Comparison of ENCODE assay signal across 8 cellular contexts in genomic region chr6:148203970-148204369, GRCh38.
DNase-seq lines count a peak whose midpoint lies in the region; ATAC-seq lines count a peak whose summit lies in the region.

No MANE protein-coding gene starts in this region.

- peaks cover 27% of the 10 kb centered on the region for H3K4me1 Mint-ChIP-seq in activated T-helper 1 cell treated with anti-CD3 and anti-CD28 coated beads, Interleukin-12 subunit alpha, Interleukin-12 subunit beta, Interleukin-2, Interleukin-4 antibody, amounts not matched to agents 30 ng/mL and 10 ng/mL and 1 ng/mL, durations not matched to agents 14 hours and 24 hours and 36 hours (ENCODE audit: low read depth)

- peaks cover 70% of the 10 kb centered on the region for H3K27me3 Mint-ChIP-seq in activated T-helper 1 cell treated with anti-CD3 and anti-CD28 coated beads, Interleukin-12 subunit alpha, Interleukin-12 subunit beta, Interleukin-2, Interleukin-4 antibody, amounts not matched to agents 30 ng/mL and 10 ng/mL and 1 ng/mL, durations not matched to agents 14 hours and 24 hours and 36 hours (ENCODE audit: insufficient read depth)

- H3K27ac Mint-ChIP-seq in activated T-helper 1 cell treated with anti-CD3 and anti-CD28 coated beads, Interleukin-12 subunit alpha, Interleukin-12 subunit beta, Interleukin-2, Interleukin-4 antibody, amounts not matched to agents 30 ng/mL and 10 ng/mL and 1 ng/mL, durations not matched to agents 14 hours and 24 hours and 36 hours, result peak overlapping the region; percentile 91

- ATAC-seq in GM18858 (IDR thresholded peaks at IDR 0.05; ENCODE audit: unreplicated experiment) (peak; percentile 100), HG02884 (IDR thresholded peaks at IDR 0.05; ENCODE audit: unreplicated experiment) (peak; percentile 98), Right ventricle myocardium superior (ENCODE audit: poor library complexity) (no peak)

- peak; percentile 95 for DNase-seq in NOMO-1 treated with DMSO at 0.1 percent for 48 hours (lab: John Stamatoyannopoulos, UW; ENCODE audit: unreplicated experiment)
- peak; percentile 65 for DNase-seq in activated T-helper 1 cell treated with anti-CD3 and anti-CD28 coated beads, Interleukin-12 subunit alpha, Interleukin-12 subunit beta, Interleukin-2, Interleukin-4 antibody, amounts not matched to agents 30 ng/mL and 10 ng/mL and 1 ng/mL, durations not matched to agents 14 hours and 24 hours and 36 hours (ENCODE audit: low spot score)
- DNase-seq in retina, result peak; percentile 15
- DNase-seq in dermis blood vessel endothelial cell, result no peak
- no peak for DNase-seq in Right ventricle myocardium superior
- no peak for DNase-seq in amniotic stem cell (lab: John Stamatoyannopoulos, UW)

- peak overlapping the region; percentile 12 for H3K4me3 Mint-ChIP-seq in activated T-helper 1 cell treated with anti-CD3 and anti-CD28 coated beads, Interleukin-12 subunit alpha, Interleukin-12 subunit beta, Interleukin-2, Interleukin-4 antibody, amounts not matched to agents 30 ng/mL and 10 ng/mL and 1 ng/mL, durations not matched to agents 14 hours and 24 hours and 36 hours

- intact Hi-C loops in activated T-helper 1 cell treated with anti-CD3 and anti-CD28 coated beads, Interleukin-12 subunit alpha, Interleukin-12 subunit beta, Interleukin-2, Interleukin-4 antibody, amounts not matched to agents 30 ng/mL and 10 ng/mL and 1 ng/mL, durations not matched to agents 14 hours and 24 hours and 36 hours (cut with micrococcal nuclease), result loop anchor here (1.0 to 10.0 kb wide), 2 partner anchors 237 to 561 kb away; no protein-coding TSS in a partner anchor
- intact Hi-C loops in Right ventricle myocardium superior (cut with DNase I), result no loop called here

- H3K36me3 Mint-ChIP-seq in activated T-helper 1 cell treated with anti-CD3 and anti-CD28 coated beads, Interleukin-12 subunit alpha, Interleukin-12 subunit beta, Interleukin-2, Interleukin-4 antibody, amounts not matched to agents 30 ng/mL and 10 ng/mL and 1 ng/mL, durations not matched to agents 14 hours and 24 hours and 36 hours (ENCODE audit: low read depth), result peaks cover 2% of the 10 kb centered on the region

- peaks cover 18% of the 10 kb centered on the region for H3K9me3 Mint-ChIP-seq in activated T-helper 1 cell treated with anti-CD3 and anti-CD28 coated beads, Interleukin-12 subunit alpha, Interleukin-12 subunit beta, Interleukin-2, Interleukin-4 antibody, amounts not matched to agents 30 ng/mL and 10 ng/mL and 1 ng/mL, durations not matched to agents 14 hours and 24 hours and 36 hours

Comparison
In these comparisons a context has a peak if more than half of its experiments do, and no peak if none do; other contexts are left out.
1. DNase-seq: peak in NOMO-1 treated with DMSO at 0.1 percent for 48 hours (single experiment), activated T-helper 1 cell treated with anti-CD3 and anti-CD28 coated beads, Interleukin-12 subunit alpha, Interleukin-12 subunit beta, Interleukin-2, Interleukin-4 antibody, amounts not matched to agents 30 ng/mL and 10 ng/mL and 1 ng/mL, durations not matched to agents 14 hours and 24 hours and 36 hours (single experiment) and retina (single experiment); none in dermis blood vessel endothelial cell (single experiment), Right ventricle myocardium superior (single experiment) and amniotic stem cell (single experiment).